Comparison of ENCODE assay signal across 8 cellular contexts in genomic region chr5:122844916-122845252, GRCh38. TPM values are rescaled to one million over a fixed set of nuclear protein-coding genes. Genes with fewer than 3 reads are reported as not detected.
DNase-seq lines count a peak whose midpoint lies in the region; ATAC-seq and TF ChIP-seq lines count a peak whose summit lies in the region.

No MANE protein-coding gene starts in this region.

- H3K27me3 ChIP-seq in DOHH2 (ENCODE audit: control insufficient read depth, low read length) (peaks cover 50% of the 10 kb centered on the region), lower lobe of right lung (ENCODE audit: low read depth) (no peaks in the 10 kb centered on the region), vagina (no peaks in the 10 kb centered on the region)

- intact Hi-C loops in lower lobe of right lung (cut with DNase I) (no loop called here), vagina (cut with DNase I) (no loop called here)

- H3K9me3 ChIP-seq in DOHH2 (ENCODE audit: control insufficient read depth, insufficient read depth, low read length): no peaks in the 10 kb centered on the region
- no peaks in the 10 kb centered on the region for H3K9me3 ChIP-seq in lower lobe of right lung
- no peaks in the 10 kb centered on the region for H3K9me3 ChIP-seq in vagina

- no peaks in the 10 kb centered on the region for H4K20me1 ChIP-seq in DOHH2 (ENCODE audit: control insufficient read depth, insufficient read depth, low read depth, low read length)

- H3K36me3 ChIP-seq in DOHH2 (ENCODE audit: control insufficient read depth, low read length): no peaks in the 10 kb centered on the region
- H3K36me3 ChIP-seq in lower lobe of right lung: no peaks in the 10 kb centered on the region
- no peaks in the 10 kb centered on the region for H3K36me3 ChIP-seq in vagina

- no peaks in the 10 kb centered on the region for H3F3A ChIP-seq in DOHH2 (ENCODE audit: control insufficient read depth, insufficient read depth)

- H3K9me2 ChIP-seq in DOHH2 (replicated peaks; ENCODE audit: control insufficient read depth, low read length): no peaks in the 10 kb centered on the region

- H3K27ac ChIP-seq in DOHH2 (ENCODE audit: low read depth, low read length) (no peak overlapping the region), lower lobe of right lung (peak overlapping the region; percentile 92), vagina (peak overlapping the region; percentile 88)

- no peaks in the 10 kb centered on the region for H3K79me2 ChIP-seq in DOHH2 (ENCODE audit: control insufficient read depth, low read length)

- TF ChIP-seq POLR2A in vagina (IDR thresholded peaks at IDR 0.05): no peak

- H3K4me1 ChIP-seq in DOHH2 (ENCODE audit: control insufficient read depth, low read length) (peaks cover 15% of the 10 kb centered on the region), lower lobe of right lung (peaks cover 43% of the 10 kb centered on the region), vagina (peaks cover 43% of the 10 kb centered on the region)

- peak; percentile 4 for DNase-seq in brain pericyte (ENCODE audit: low read depth, low spot score)
- no peak for DNase-seq in lower lobe of right lung
- no peak for DNase-seq in vagina (ENCODE audit: extremely low spot score in 2 of 2)
- no peak for DNase-seq in NCI-H226
- DNase-seq in islet precursor cell: no peak

- TF ChIP-seq CTCF in DOHH2 (IDR thresholded peaks at IDR 0.05; ENCODE audit: low read depth, low read length, poor library complexity, severe bottlenecking): no peak
- no peak for TF ChIP-seq CTCF in lower lobe of right lung (IDR thresholded peaks at IDR 0.05)
- no peak for TF ChIP-seq CTCF in vagina (IDR thresholded peaks at IDR 0.05)

- peak overlapping the region; percentile 70 for H3K4me2 ChIP-seq in DOHH2 (ENCODE audit: low read length)

- ATAC-seq in GM19463 (IDR thresholded peaks at IDR 0.05; ENCODE audit: unreplicated experiment): peak; percentile 31
- ATAC-seq in HG03460 (IDR thresholded peaks at IDR 0.05; ENCODE audit: unreplicated experiment): peak; percentile 49
- ATAC-seq in lower lobe of right lung: peak; percentile 2 to 5

- H3K4me3 ChIP-seq in DOHH2 (ENCODE audit: low read length): peak overlapping the region; percentile 73
- H3K4me3 ChIP-seq in lower lobe of right lung: peak overlapping the region; percentile 91
- peak overlapping the region; percentile 76 to 90 for H3K4me3 ChIP-seq in vagina

RNA-seq across cellular contexts. Expression of gene SNX24, which starts 0.5 kb away (rescaled TPM):
- total RNA-seq in lower lobe of right lung (26.7 TPM), vagina (19.4 TPM)
